ENCODE assay signal across 25 cellular contexts in the genomic region with DNA sequence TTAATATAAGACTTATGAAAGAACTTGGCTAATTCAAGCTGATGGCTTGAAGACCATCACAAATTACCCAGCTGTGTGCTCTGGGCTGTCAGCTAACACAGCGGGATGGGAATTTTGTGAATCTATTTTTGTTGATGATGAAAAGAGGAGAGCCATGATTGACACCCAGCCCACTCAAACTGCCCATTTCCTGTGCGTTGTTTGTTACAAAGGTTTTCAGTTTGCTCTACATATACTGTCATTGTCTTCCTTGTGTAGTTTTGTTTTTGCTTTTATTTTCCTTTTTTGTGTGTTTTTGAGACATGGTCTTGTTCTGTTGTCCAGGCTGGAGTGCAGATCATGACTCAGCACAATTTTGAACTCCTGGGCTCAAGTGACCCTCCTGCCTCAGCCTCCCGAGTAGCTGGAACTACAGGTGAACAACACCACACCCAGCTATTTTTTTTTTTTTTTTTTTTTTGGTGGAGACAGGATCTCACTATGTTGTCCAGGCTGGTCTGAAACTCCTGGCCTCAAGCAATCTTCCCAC.
"Had no signal": no experiment of that assay in that cellular context is flagged by ENCODE, and none has a peak within 500 bp of the region (broad histone marks: within the 10 kb centered on the region; RNA-seq: fewer than 3 reads in every experiment).

No MANE protein-coding gene starts in this region.

- H3K27ac Mint-ChIP-seq: activated CD8-positive, alpha-beta T cell treated with anti-CD3 and anti-CD28 coated beads for 36 hours; activated naive CD8-positive, alpha-beta T cell treated with anti-CD3 and anti-CD28 coated beads, Interleukin-2, amount 10 ng/mL, durations not matched to agents 7 days and 5 days; T-helper 1 cell treated with Interleukin-12 subunit alpha and Interleukin-12 subunit beta and Interleukin-4 antibody, amounts not matched to agents 30 μg/mL and 1 μg/mL, for 36 hours had no signal

- H3K4me1 Mint-ChIP-seq: activated naive CD8-positive, alpha-beta T cell treated with anti-CD3 and anti-CD28 coated beads, Interleukin-2, amount 10 ng/mL, durations not matched to agents 7 days and 5 days had no signal

- H3K27ac ChIP-seq: adrenal gland, SJSA1 had no signal

- H3K9me3 Mint-ChIP-seq: activated CD8-positive, alpha-beta T cell treated with anti-CD3 and anti-CD28 coated beads for 36 hours; activated naive CD8-positive, alpha-beta T cell treated with anti-CD3 and anti-CD28 coated beads, Interleukin-2, amount 10 ng/mL, durations not matched to agents 7 days and 5 days; T-helper 1 cell treated with Interleukin-12 subunit alpha and Interleukin-12 subunit beta and Interleukin-4 antibody, amounts not matched to agents 30 μg/mL and 1 μg/mL, for 36 hours had no signal

- H3K4me3 Mint-ChIP-seq: activated CD8-positive, alpha-beta T cell treated with anti-CD3 and anti-CD28 coated beads for 36 hours; activated naive CD8-positive, alpha-beta T cell treated with anti-CD3 and anti-CD28 coated beads, Interleukin-2, amount 10 ng/mL, durations not matched to agents 7 days and 5 days; T-helper 1 cell treated with Interleukin-12 subunit alpha and Interleukin-12 subunit beta and Interleukin-4 antibody, amounts not matched to agents 30 μg/mL and 1 μg/mL, for 36 hours had no signal

- H3K36me3 Mint-ChIP-seq: activated naive CD8-positive, alpha-beta T cell treated with anti-CD3 and anti-CD28 coated beads, Interleukin-2, amount 10 ng/mL, durations not matched to agents 7 days and 5 days had no signal

- H3K4me3 ChIP-seq: adrenal gland, MG63, SJSA1 had no signal

- H3K36me3 ChIP-seq: adrenal gland, MG63, SJSA1 had no signal

- FAIRE-seq: colon had no signal

- H3K27me3 ChIP-seq: adrenal gland, MG63, SJSA1 had no signal

- ATAC-seq: activated CD4-positive, CD25-positive, alpha-beta regulatory T cell treated with anti-CD3 and anti-CD28 coated beads, Interleukin-2, amount 50 U/mL, for 24 hours; activated CD8-positive, alpha-beta T cell treated with anti-CD3 and anti-CD28 coated beads for 36 hours; Panc1; Right ventricle myocardium inferior; SK-N-SH treated with all-trans-retinoic acid at 6 μM for 48 hours had no signal

- DNase-seq: activated CD4-positive, alpha-beta T cell treated with anti-CD3 and anti-CD28 coated beads for 4 hours; activated CD8-positive, alpha-beta memory T cell treated with anti-CD3 and anti-CD28 coated beads, Interleukin-2, amount 50 U/mL, for 48 hours; activated CD8-positive, alpha-beta T cell treated with anti-CD3 and anti-CD28 coated beads for 36 hours; activated naive CD4-positive, alpha-beta T cell treated with anti-CD3 and anti-CD28 coated beads, Interleukin-2, amount 50 U/mL, for 16 hours; activated naive CD8-positive, alpha-beta T cell treated with anti-CD3 and anti-CD28 coated beads, Interleukin-2, amount 10 ng/mL, durations not matched to agents 7 days and 5 days; activated T-cell treated with anti-CD3 and anti-CD28 coated beads, Interleukin-2, amount 50 U/mL, for 1 hour; adrenal gland; anterior cingulate cortex; cerebellar nuclear complex; MG63; NCI-H1105; NCI-H1436; NCI-H1694 treated with DMSO at 0.1 percent for 48 hours; NCI-H2081; NCI-H524 treated with DMSO at 0.1 percent for 48 hours; NCI-H82; OCI-M1; RPMI8226 had no signal

- H3K9me3 ChIP-seq: adrenal gland, MG63, SJSA1 had no signal

- H3K4me1 ChIP-seq: adrenal gland had no signal
